In the genomic region with DNA sequence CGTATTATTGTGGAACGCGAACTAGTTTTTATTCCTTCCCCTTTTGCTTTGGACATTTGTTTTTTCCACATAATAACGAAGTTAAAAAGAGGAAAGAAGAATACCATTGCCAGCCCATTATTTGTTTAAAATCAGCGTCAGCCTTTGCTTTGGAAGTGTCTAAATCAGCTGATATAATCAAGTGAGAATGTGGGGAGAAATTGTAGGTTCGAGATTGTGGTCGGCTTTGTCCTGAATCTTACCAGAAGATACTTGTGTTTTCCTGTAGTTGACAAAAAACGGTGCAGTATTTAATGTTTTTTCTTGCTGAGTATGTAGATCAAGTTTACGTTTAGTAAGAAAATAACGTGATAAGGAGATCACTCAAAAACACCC, we compare ENCODE assay signal across 8 cellular contexts. TPM values are rescaled to one million over a fixed set of nuclear protein-coding genes. Genes with fewer than 3 reads are reported as not detected.
DNase-seq lines count a peak whose midpoint lies in the region; ATAC-seq and TF ChIP-seq lines count a peak whose summit lies in the region.

No MANE protein-coding gene starts in this region.

- H3K4me3 ChIP-seq in choroid plexus epithelial cell (ENCODE audit: low read depth, low read length) (peak overlapping the region; percentile 70), mesendoderm (ENCODE audit: low read length) (peak overlapping the region; percentile 89), vagina (peak overlapping the region; percentile 57 to 82)

- H3K56ac ChIP-seq in mesendoderm (ENCODE audit: low read length): peak overlapping the region; percentile 92

- no peak for TF ChIP-seq POLR2A in vagina (IDR thresholded peaks at IDR 0.05)

- no peaks in the 10 kb centered on the region for H3K9me3 ChIP-seq in vagina

- no peak overlapping the region for H3K4ac ChIP-seq in mesendoderm (ENCODE audit: low read depth, low read length)

- DNase-seq in NCI-H446 (lab: John Stamatoyannopoulos, UW) (peak; percentile 21 to 38), NCI-H446 treated with DMSO at 0.1 percent for 48 hours (lab: John Stamatoyannopoulos, UW) (no peak), NCI-H69 (lab: John Stamatoyannopoulos, UW) (peak; percentile 47), choroid plexus epithelial cell (ENCODE audit: low read depth) (peak; percentile 41), mesendoderm (peak; percentile 35), vagina (ENCODE audit: extremely low spot score in 2 of 2) (no peak), NCI-H1436 treated with DMSO at 0.1 percent for 48 hours (lab: John Stamatoyannopoulos, UW) (no peak)

- ATAC-seq in HG02885 (IDR thresholded peaks at IDR 0.05; ENCODE audit: poor library complexity, unreplicated experiment): no peak

- no peak overlapping the region for H2BK5ac ChIP-seq in mesendoderm (ENCODE audit: low read length)

- H3K79me1 ChIP-seq in mesendoderm (ENCODE audit: low read length): peaks cover 2% of the 10 kb centered on the region

- no peak overlapping the region for H2AK5ac ChIP-seq in mesendoderm (ENCODE audit: low read length)

- H3K9ac ChIP-seq in mesendoderm (ENCODE audit: low read length): peak overlapping the region; percentile 87

- peak overlapping the region; percentile 100 for H3K27ac ChIP-seq in mesendoderm (ENCODE audit: low read depth, low read length)
- peak overlapping the region; percentile 97 for H3K27ac ChIP-seq in vagina

- H3K4me1 ChIP-seq in mesendoderm (ENCODE audit: control insufficient read depth, low read depth, low read length) (no peaks in the 10 kb centered on the region), vagina (peaks cover 23% of the 10 kb centered on the region)

- no peak overlapping the region for H2BK15ac ChIP-seq in mesendoderm (replicated peaks; ENCODE audit: low read depth)

- H3K4me2 ChIP-seq in mesendoderm (ENCODE audit: low read length): peak overlapping the region; percentile 62

- no CpG with 5 or more reads among the region's 10 CpGs for WGBS in mesendoderm (ENCODE audit: extremely low coverage, insufficient coverage, low lambda C conversion rate)

- intact Hi-C loops in vagina (cut with DNase I): no loop called here

- H4K5ac ChIP-seq in mesendoderm (ENCODE audit: low read length): no peak overlapping the region

- no peaks in the 10 kb centered on the region for H3K27me3 ChIP-seq in mesendoderm (ENCODE audit: insufficient read depth, low read length, poor library complexity)
- H3K27me3 ChIP-seq in vagina: no peaks in the 10 kb centered on the region

- H3K18ac ChIP-seq in mesendoderm (ENCODE audit: low read length): peak overlapping the region; percentile 39

- H3K23ac ChIP-seq in mesendoderm (ENCODE audit: low read length): no peak overlapping the region

- TF ChIP-seq CTCF in choroid plexus epithelial cell (conservative IDR thresholded peaks at IDR 0.05; ENCODE audit: low read depth, low read length) (no peak), vagina (IDR thresholded peaks at IDR 0.05) (no peak)

- H2BK120ac ChIP-seq in mesendoderm (ENCODE audit: low read depth, low read length): no peak overlapping the region

- H3K36me3 ChIP-seq in mesendoderm (ENCODE audit: control insufficient read depth, insufficient read depth, low read length) (no peaks in the 10 kb centered on the region), vagina (no peaks in the 10 kb centered on the region)

- no peak overlapping the region for H4K8ac ChIP-seq in mesendoderm (ENCODE audit: low read depth, low read length)

- peaks cover 26% of the 10 kb centered on the region for H3K79me2 ChIP-seq in mesendoderm (ENCODE audit: control insufficient read depth, insufficient read depth, low read length)

RNA-seq across cellular contexts. Expression of a gene that starts 0.9 kb away (rescaled TPM):
- 24.8 TPM for polyA plus RNA-seq in mesendoderm (2013, experiment 1 of 2)
- polyA plus RNA-seq in mesendoderm (2013, experiment 2 of 2): 25.2 TPM
- 36.6 TPM for total RNA-seq in vagina

Comparison
In these comparisons a context has a peak if more than half of its experiments do, and no peak if none do; other contexts are left out.
1. DNase-seq: peak in NCI-H446 (2 of 2), NCI-H69 (single experiment), choroid plexus epithelial cell (single experiment) and mesendoderm (single experiment); none in NCI-H446 treated with DMSO at 0.1 percent for 48 hours (single experiment), vagina (0 of 2) and NCI-H1436 treated with DMSO at 0.1 percent for 48 hours (single experiment).
2. Peak in every context shown above with its lines, with median percentiles within 50 percentile points of each other: H3K4me3 ChIP-seq.